In genomic region chr7:139479620-139480019, GRCh38 we compare ENCODE assay signal across 28 cellular contexts. TPM values are rescaled to one million over a fixed set of nuclear protein-coding genes. Genes with fewer than 3 reads are reported as not detected.
"Had no signal": no experiment of that assay in that cellular context is flagged by ENCODE, and none has a peak within 500 bp of the region (broad histone marks: within the 10 kb centered on the region; RNA-seq: fewer than 3 reads in every experiment).

No MANE protein-coding gene starts in this region.

- DNase-seq: activated CD4-positive, alpha-beta memory T cell treated with anti-CD3 and anti-CD28 coated beads, Interleukin-2, amount 10 ng/mL, durations not matched to agents 7 days and 5 days; activated CD4-positive, alpha-beta T cell treated with anti-CD3 and anti-CD28 coated beads for 48 hours; activated CD4-positive, CD25-positive, alpha-beta regulatory T cell; activated CD8-positive, alpha-beta memory T cell treated with anti-CD3 and anti-CD28 coated beads, Interleukin-2, amount 10 ng/mL, durations not matched to agents 7 days and 5 days; activated naive CD4-positive, alpha-beta T cell; activated naive CD8-positive, alpha-beta T cell treated with anti-CD3 and anti-CD28 coated beads, Interleukin-2, amount 10 ng/mL, durations not matched to agents 7 days and 5 days; amygdala; body of pancreas; dorsolateral prefrontal cortex; foreskin keratinocyte; glutamatergic neuron; hippocampal formation; islet precursor cell; lower lobe of right lung; nephron progenitor cell; occipital lobe; stimulated activated CD4-positive, alpha-beta T cell treated with anti-CD3 and anti-CD28 coated beads, Interleukin-2, amount 100 ng/mL, for 24 hours; stimulated activated naive CD4-positive, alpha-beta T cell treated with Interleukin-2 at 50 U/mL for 16 hours; T1000; uterus had no signal

- H3K4me3 Mint-ChIP-seq: activated CD4-positive, alpha-beta memory T cell treated with anti-CD3 and anti-CD28 coated beads, Interleukin-2, amount 10 ng/mL, durations not matched to agents 7 days and 5 days; activated CD8-positive, alpha-beta memory T cell treated with anti-CD3 and anti-CD28 coated beads, Interleukin-2, amount 10 ng/mL, durations not matched to agents 7 days and 5 days; activated naive CD8-positive, alpha-beta T cell treated with anti-CD3 and anti-CD28 coated beads, Interleukin-2, amount 10 ng/mL, durations not matched to agents 7 days and 5 days; activated T-helper 17 cell treated with anti-CD3 and anti-CD28 coated beads, Interleukin-2, amount 50 U/mL, for 72 hours; nephron progenitor cell had no signal

- H3K36me3 Mint-ChIP-seq: activated CD8-positive, alpha-beta memory T cell treated with anti-CD3 and anti-CD28 coated beads, Interleukin-2, amount 10 ng/mL, durations not matched to agents 7 days and 5 days; activated naive CD8-positive, alpha-beta T cell treated with anti-CD3 and anti-CD28 coated beads, Interleukin-2, amount 10 ng/mL, durations not matched to agents 7 days and 5 days had no signal

- H3K4me1 ChIP-seq: prostate gland had no signal

- H3K4me1 Mint-ChIP-seq: activated T-helper 17 cell treated with anti-CD3 and anti-CD28 coated beads, Interleukin-2, amount 50 U/mL, for 72 hours; nephron progenitor cell had no signal

- H3K27ac ChIP-seq: body of pancreas, dorsolateral prefrontal cortex, epithelial cell of prostate, foreskin keratinocyte, lower lobe of right lung, prostate gland, right atrium auricular region, tibial nerve, uterus had no signal

- H3K9me3 ChIP-seq: body of pancreas, lower lobe of right lung, prostate gland, uterus had no signal

- H3K4me3 ChIP-seq: body of pancreas, dorsolateral prefrontal cortex, lower lobe of right lung, prostate gland, right atrium auricular region, tibial nerve, uterus had no signal

- H3K36me3 ChIP-seq: lower lobe of right lung, prostate gland, right atrium auricular region, uterus had no signal

- H3K27ac Mint-ChIP-seq: activated CD4-positive, alpha-beta memory T cell treated with anti-CD3 and anti-CD28 coated beads, Interleukin-2, amount 10 ng/mL, durations not matched to agents 7 days and 5 days; activated CD8-positive, alpha-beta memory T cell treated with anti-CD3 and anti-CD28 coated beads, Interleukin-2, amount 10 ng/mL, durations not matched to agents 7 days and 5 days; activated naive CD8-positive, alpha-beta T cell treated with anti-CD3 and anti-CD28 coated beads, Interleukin-2, amount 10 ng/mL, durations not matched to agents 7 days and 5 days; activated T-helper 17 cell treated with anti-CD3 and anti-CD28 coated beads, Interleukin-2, amount 50 U/mL, for 72 hours; nephron progenitor cell had no signal

- H3K9me3 Mint-ChIP-seq: activated CD4-positive, alpha-beta memory T cell treated with anti-CD3 and anti-CD28 coated beads, Interleukin-2, amount 10 ng/mL, durations not matched to agents 7 days and 5 days; activated naive CD8-positive, alpha-beta T cell treated with anti-CD3 and anti-CD28 coated beads, Interleukin-2, amount 10 ng/mL, durations not matched to agents 7 days and 5 days; activated T-helper 17 cell treated with anti-CD3 and anti-CD28 coated beads, Interleukin-2, amount 50 U/mL, for 72 hours had no signal

RNA-seq across cellular contexts. Expression of gene KLRG2, which starts 3.9 kb away (rescaled TPM):
- total RNA-seq: activated CD4-positive, alpha-beta memory T cell treated with anti-CD3 and anti-CD28 coated beads, Interleukin-2, amount 10 ng/mL, durations not matched to agents 7 days and 5 days; activated naive CD8-positive, alpha-beta T cell treated with anti-CD3 and anti-CD28 coated beads, Interleukin-2, amount 10 ng/mL, durations not matched to agents 7 days and 5 days; activated T-helper 17 cell treated with anti-CD3 and anti-CD28 coated beads, Interleukin-2, amount 50 U/mL, for 72 hours; cardiac septum; fibroblast of lung; occipital lobe; right atrium auricular region; subcutaneous adipose tissue had no signal
- polyA plus RNA-seq: fibroblast of lung had no signal

RNA-seq across cellular contexts. Expression of gene CLEC2L, which starts 43.9 kb away (rescaled TPM):
- total RNA-seq: activated CD4-positive, alpha-beta memory T cell treated with anti-CD3 and anti-CD28 coated beads, Interleukin-2, amount 10 ng/mL, durations not matched to agents 7 days and 5 days; activated CD8-positive, alpha-beta memory T cell treated with anti-CD3 and anti-CD28 coated beads, Interleukin-2, amount 10 ng/mL, durations not matched to agents 7 days and 5 days; activated naive CD8-positive, alpha-beta T cell treated with anti-CD3 and anti-CD28 coated beads, Interleukin-2, amount 10 ng/mL, durations not matched to agents 7 days and 5 days; activated T-helper 17 cell treated with anti-CD3 and anti-CD28 coated beads, Interleukin-2, amount 50 U/mL, for 72 hours; body of pancreas; cardiac septum; fibroblast of lung; foreskin keratinocyte; lower lobe of right lung; right atrium auricular region; subcutaneous adipose tissue had no signal
- polyA plus RNA-seq: fibroblast of lung, foreskin keratinocyte had no signal
